In genomic region chr12:98456583-98457573, GRCh38 we compare ENCODE assay signal across 7 cellular contexts. TPM values are rescaled to one million over a fixed set of nuclear protein-coding genes. Genes with fewer than 3 reads are reported as not detected.
DNase-seq lines count a peak whose midpoint lies in the region; ATAC-seq, FAIRE-seq and TF ChIP-seq lines count a peak whose summit lies in the region.

No MANE protein-coding gene starts in this region.

- no peaks in the 10 kb centered on the region for H3K27me3 ChIP-seq in pancreas

- peak; percentile 44 for DNase-seq in GM12891 (ENCODE audit: insufficient read length, low spot score)
- peak; percentile 44 for DNase-seq in HTR-8/SVneo (ENCODE audit: insufficient read length, low spot score)
- no peak for DNase-seq in activated T-helper 2 cell treated with anti-CD3 and anti-CD28 coated beads, Interferon-gamma antibody, Interleukin-2, Interleukin-4, amounts not matched to agents 10 μg/mL and 5 μg/mL and 100 μg/mL, durations not matched to agents 14 hours and 24 hours and 36 hours (ENCODE audit: low spot score)
- peak; percentile 80 for DNase-seq in Right ventricle myocardium inferior (ENCODE audit: missing footprints)
- peak; percentile 51 to 85 (median 69) for DNase-seq in pancreas

- no peaks in the 10 kb centered on the region for H3K36me3 Mint-ChIP-seq in activated T-helper 2 cell treated with anti-CD3 and anti-CD28 coated beads, Interferon-gamma antibody, Interleukin-2, Interleukin-4, amounts not matched to agents 10 μg/mL and 5 μg/mL and 100 μg/mL, durations not matched to agents 14 hours and 24 hours and 36 hours (ENCODE audit: low read depth)

- 8 to 12% methylated on average over 44 to 49 of the region's 49 CpGs for WGBS in pancreas, 2 donors

- no peak for FAIRE-seq in GM12891 (lab: Jason Lieb, UNC)
- peak; percentile 55 for FAIRE-seq in HTR-8/SVneo (lab: Jason Lieb, UNC)
- no peak for FAIRE-seq in pancreas (lab: Jason Lieb, UNC)

- peak overlapping the region; percentile 35 for H3K4me3 Mint-ChIP-seq in activated T-helper 2 cell treated with anti-CD3 and anti-CD28 coated beads, Interferon-gamma antibody, Interleukin-2, Interleukin-4, amounts not matched to agents 10 μg/mL and 5 μg/mL and 100 μg/mL, durations not matched to agents 14 hours and 24 hours and 36 hours (ENCODE audit: low read depth)

- H3K9me3 ChIP-seq in pancreas: no peaks in the 10 kb centered on the region

- H3K4me1 Mint-ChIP-seq in activated T-helper 2 cell treated with anti-CD3 and anti-CD28 coated beads, Interferon-gamma antibody, Interleukin-2, Interleukin-4, amounts not matched to agents 10 μg/mL and 5 μg/mL and 100 μg/mL, durations not matched to agents 14 hours and 24 hours and 36 hours (ENCODE audit: low read depth): peaks cover 11% of the 10 kb centered on the region

- H3K4me1 ChIP-seq in pancreas: no peaks in the 10 kb centered on the region

- TF ChIP-seq POLR2A in GM12891 (IDR thresholded peaks at IDR 0.05; ENCODE audit: low read depth, low read length): no peak

- no peaks in the 10 kb centered on the region for H3K36me3 ChIP-seq in pancreas

- peak overlapping the region in 3 of 4 donors; percentile 22 to 55 (median 52) for H3K27ac ChIP-seq in pancreas

- no peak for TF ChIP-seq CTCF in pancreas (IDR thresholded peaks at IDR 0.05)

- no peaks in the 10 kb centered on the region for H3K9me3 Mint-ChIP-seq in activated T-helper 2 cell treated with anti-CD3 and anti-CD28 coated beads, Interferon-gamma antibody, Interleukin-2, Interleukin-4, amounts not matched to agents 10 μg/mL and 5 μg/mL and 100 μg/mL, durations not matched to agents 14 hours and 24 hours and 36 hours

- H3K27ac Mint-ChIP-seq in activated T-helper 2 cell treated with anti-CD3 and anti-CD28 coated beads, Interferon-gamma antibody, Interleukin-2, Interleukin-4, amounts not matched to agents 10 μg/mL and 5 μg/mL and 100 μg/mL, durations not matched to agents 14 hours and 24 hours and 36 hours: no peak overlapping the region

- H3K4me3 ChIP-seq in pancreas: peak overlapping the region; percentile 23 to 56 (median 44)

- intact Hi-C loops in activated T-helper 2 cell treated with anti-CD3 and anti-CD28 coated beads, Interferon-gamma antibody, Interleukin-2, Interleukin-4, amounts not matched to agents 10 μg/mL and 5 μg/mL and 100 μg/mL, durations not matched to agents 14 hours and 24 hours and 36 hours (cut with micrococcal nuclease): no loop called here
- intact Hi-C loops in Right ventricle myocardium inferior (cut with DNase I): no loop called here
- intact Hi-C loops in pancreas (cut with DNase I): no loop called here

- peaks cover 20% of the 10 kb centered on the region for H3K27me3 Mint-ChIP-seq in activated T-helper 2 cell treated with anti-CD3 and anti-CD28 coated beads, Interferon-gamma antibody, Interleukin-2, Interleukin-4, amounts not matched to agents 10 μg/mL and 5 μg/mL and 100 μg/mL, durations not matched to agents 14 hours and 24 hours and 36 hours (ENCODE audit: low read depth)

- ATAC-seq in Right ventricle myocardium inferior: peak; percentile 80
- ATAC-seq in pancreas: peak; percentile 94 to 98 (median 98)
- ATAC-seq in GM18907 (IDR thresholded peaks at IDR 0.05; ENCODE audit: unreplicated experiment): no peak
- ATAC-seq in HG03159 (IDR thresholded peaks at IDR 0.05; ENCODE audit: unreplicated experiment): no peak

TF ChIP-seq in GM12891, 5 proteins besides CTCF, POLR2A, EP300 and RAD21:
- TF ChIP-seq POU2F2 (IDR thresholded peaks at IDR 0.05; ENCODE audit: low read depth, low read length): no peak
- TF ChIP-seq TAF1 (IDR thresholded peaks at IDR 0.05; ENCODE audit: low read depth, low read length): no peak
- no peak for TF ChIP-seq POLR2AphosphoS5 (IDR thresholded peaks at IDR 0.05; ENCODE audit: low read depth, low read length)
- TF ChIP-seq SPI1 (IDR thresholded peaks at IDR 0.05; ENCODE audit: low read depth, low read length): no peak
- no peak for TF ChIP-seq PAX5 (IDR thresholded peaks at IDR 0.05; ENCODE audit: insufficient read depth, low read length, severe bottlenecking)

RNA-seq across cellular contexts. Expression of gene TMPO, which starts 58.5 kb away (rescaled TPM):
- polyA plus RNA-seq in GM12891 (2012; ENCODE audit: low read depth, missing spikeins): 79.8 TPM
- 361 and 384 TPM in 2 replicates for total RNA-seq in activated T-helper 2 cell treated with anti-CD3 and anti-CD28 coated beads, Interferon-gamma antibody, Interleukin-2, Interleukin-4, amounts not matched to agents 10 μg/mL and 5 μg/mL and 100 μg/mL, durations not matched to agents 14 hours and 24 hours and 36 hours
- 15.6 TPM for total RNA-seq in Right ventricle myocardium inferior
- 10 to 100 TPM; 26.7 to 49.2 (median 32.9) TPM for total RNA-seq in pancreas
- 10 to 100 TPM; 13.7 to 17.8 TPM for polyA plus RNA-seq in pancreas

Comparison
In these comparisons a context has a peak if more than half of its experiments do, and no peak if none do; other contexts are left out.
1. ATAC-seq: peak in Right ventricle myocardium inferior (single experiment) and pancreas (4 of 4); none in GM18907 (single experiment) and HG03159 (single experiment).